In the genomic region with DNA sequence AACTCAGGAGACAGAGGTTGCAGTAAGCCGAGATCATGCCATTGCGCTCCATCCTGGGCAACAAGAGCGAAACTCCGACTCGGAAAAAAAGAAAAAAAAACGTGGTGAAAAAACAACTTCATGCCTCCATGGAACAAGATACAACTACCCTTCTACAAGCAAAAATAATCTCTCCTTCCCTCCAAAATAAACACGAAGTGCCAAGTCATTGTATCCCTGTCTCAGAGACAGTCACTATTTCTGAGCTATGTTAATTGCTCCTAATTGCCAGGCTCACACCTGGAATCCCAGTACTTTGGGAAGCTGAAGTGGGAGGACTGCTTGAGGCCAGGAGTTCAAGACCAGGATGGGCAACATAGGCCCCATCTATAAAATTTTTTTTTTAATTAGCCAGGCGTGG, we compare ENCODE assay signal across 20 cellular contexts.
"Had no signal": no experiment of that assay in that cellular context is flagged by ENCODE, and none has a peak within 500 bp of the region (broad histone marks: within the 10 kb centered on the region; RNA-seq: fewer than 3 reads in every experiment).

No MANE protein-coding gene starts in this region.

- H3K27ac ChIP-seq: brain microvascular endothelial cell, dorsolateral prefrontal cortex, lower lobe of right lung, testis had no signal

- H3K27ac Mint-ChIP-seq: activated CD8-positive, alpha-beta memory T cell treated with anti-CD3 and anti-CD28 coated beads, Interleukin-2, amount 10 ng/mL, durations not matched to agents 7 days and 5 days; natural killer cell had no signal

- H3K4me3 ChIP-seq: dorsolateral prefrontal cortex, lower lobe of right lung, smooth muscle cell, testis had no signal

- H3K27me3 ChIP-seq: brain microvascular endothelial cell, dorsolateral prefrontal cortex, testis had no signal

- H3K4me1 ChIP-seq: lower lobe of right lung, testis had no signal

- H3K4me3 Mint-ChIP-seq: activated CD8-positive, alpha-beta memory T cell treated with anti-CD3 and anti-CD28 coated beads, Interleukin-2, amount 10 ng/mL, durations not matched to agents 7 days and 5 days; natural killer cell; type B pancreatic cell had no signal

- H3K9me3 ChIP-seq: lower lobe of right lung, testis had no signal

- H3K9me3 Mint-ChIP-seq: natural killer cell, type B pancreatic cell had no signal

- ATAC-seq: lower lobe of right lung, natural killer cell, sciatic nerve, SK-N-SH treated with all-trans-retinoic acid at 6 μM for 48 hours had no signal

- DNase-seq: activated CD4-positive, alpha-beta T cell treated with anti-CD3 and anti-CD28 coated beads for 4 hours; activated CD8-positive, alpha-beta memory T cell treated with anti-CD3 and anti-CD28 coated beads, Interleukin-2, amount 10 ng/mL, durations not matched to agents 7 days and 5 days; activated effector memory CD4-positive, alpha-beta T cell treated with Interleukin-2 at 50 U/mL for 16 hours; activated T-cell treated with anti-CD3 and anti-CD28 coated beads, Interleukin-2, amount 50 U/mL, for 1 hour; brain microvascular endothelial cell; central memory CD4-positive, alpha-beta T cell; dorsolateral prefrontal cortex; erythroblast; foreskin melanocyte; glutamatergic neuron; hippocampal formation; islet precursor cell; lower lobe of right lung; natural killer cell; stimulated activated CD4-positive, alpha-beta T cell treated with anti-CD3 and anti-CD28 coated beads, Interleukin-4, amount 100 ng/mL, for 1 hour; testis had no signal

- H3K27me3 Mint-ChIP-seq: activated CD8-positive, alpha-beta memory T cell treated with anti-CD3 and anti-CD28 coated beads, Interleukin-2, amount 10 ng/mL, durations not matched to agents 7 days and 5 days; type B pancreatic cell had no signal

- H3K36me3 Mint-ChIP-seq: natural killer cell had no signal
